Comparison of ENCODE assay signal across 18 cellular contexts in the genomic region with DNA sequence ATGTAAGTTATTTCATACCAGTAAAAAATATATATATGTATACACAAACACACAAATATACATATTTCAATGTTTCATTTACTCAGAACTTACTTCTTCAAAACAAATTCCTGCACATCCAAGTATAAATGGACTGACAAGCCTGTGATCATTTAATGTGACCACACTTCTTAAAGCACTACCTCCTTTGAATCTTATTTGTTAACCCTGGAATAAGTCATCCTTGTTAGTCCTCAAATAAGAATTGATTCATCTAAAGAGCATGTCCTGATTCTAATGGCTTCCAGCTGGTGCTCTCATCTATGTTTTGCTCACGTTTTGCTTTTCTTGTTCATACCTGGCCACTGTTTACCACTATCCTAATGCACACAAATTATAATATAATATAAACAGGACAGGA.
"Had no signal": no experiment of that assay in that cellular context is flagged by ENCODE, and none has a peak within 500 bp of the region (broad histone marks: within the 10 kb centered on the region; RNA-seq: fewer than 3 reads in every experiment).

No MANE protein-coding gene starts in this region.

- H3K9me3 Mint-ChIP-seq: natural killer cell treated with Interleukin-12 subunit alpha and Interleukin-12 subunit beta and Interleukin-15 and Interleukin-18, amount 100 ng/mL, for 72 hours had no signal

- H3K27ac ChIP-seq: coronary artery, psoas muscle, right lobe of liver, spleen, VCaP had no signal

- H3K27me3 ChIP-seq: right lobe of liver, spleen had no signal

- H3K4me1 ChIP-seq: psoas muscle, right lobe of liver had no signal

- DNase-seq: activated CD4-positive, alpha-beta T cell treated with anti-CD3 and anti-CD28 coated beads for 4 hours; activated naive CD4-positive, alpha-beta T cell treated with anti-CD3 and anti-CD28 coated beads for 36 hours; central memory CD4-positive, alpha-beta T cell; effector CD8-positive, alpha-beta T cell; left colon; mucosa of descending colon; nucleus accumbens; psoas muscle; right lobe of liver; spleen; stimulated activated CD4-positive, alpha-beta T cell treated with anti-CD3 and anti-CD28 coated beads, Interleukin-1b, Interleukin-23, amount 100 ng/mL, for 48 hours; stimulated activated naive B cell treated with anti-CD40 and anti-IgM and Interleukin-4, amounts not matched to agents 10 μg/mL and 1 μg/mL and 100 μg/mL, for 72 hours; T-helper 9 cell; trophoblast cell had no signal

- H3K27me3 Mint-ChIP-seq: natural killer cell treated with Interleukin-12 subunit alpha and Interleukin-12 subunit beta and Interleukin-15 and Interleukin-18, amount 100 ng/mL, for 72 hours; stimulated activated naive B cell treated with anti-CD40 and anti-IgM and Interleukin-4, amounts not matched to agents 10 μg/mL and 1 μg/mL and 100 μg/mL, for 72 hours had no signal

- H3K9me3 ChIP-seq: mucosa of descending colon, psoas muscle, right lobe of liver had no signal

- H3K4me3 ChIP-seq: coronary artery, lung, mucosa of descending colon, psoas muscle, right lobe of liver, spleen had no signal

- H3K27ac Mint-ChIP-seq: activated naive CD4-positive, alpha-beta T cell treated with anti-CD3 and anti-CD28 coated beads for 36 hours had no signal

- ATAC-seq: left colon; mucosa of descending colon; natural killer cell treated with Interleukin-12 subunit alpha and Interleukin-12 subunit beta and Interleukin-15 and Interleukin-18, amount 100 ng/mL, for 72 hours; psoas muscle; right lobe of liver; stimulated activated naive B cell treated with anti-CD40 and anti-IgM and Interleukin-4, amounts not matched to agents 10 μg/mL and 1 μg/mL and 100 μg/mL, for 72 hours had no signal

- H3K4me3 Mint-ChIP-seq: activated naive CD4-positive, alpha-beta T cell treated with anti-CD3 and anti-CD28 coated beads for 36 hours; natural killer cell treated with Interleukin-12 subunit alpha and Interleukin-12 subunit beta and Interleukin-15 and Interleukin-18, amount 100 ng/mL, for 72 hours; stimulated activated naive B cell treated with anti-CD40 and anti-IgM and Interleukin-4, amounts not matched to agents 10 μg/mL and 1 μg/mL and 100 μg/mL, for 72 hours had no signal
